12 cellular contexts compared by ENCODE assay signal in the genomic region with DNA sequence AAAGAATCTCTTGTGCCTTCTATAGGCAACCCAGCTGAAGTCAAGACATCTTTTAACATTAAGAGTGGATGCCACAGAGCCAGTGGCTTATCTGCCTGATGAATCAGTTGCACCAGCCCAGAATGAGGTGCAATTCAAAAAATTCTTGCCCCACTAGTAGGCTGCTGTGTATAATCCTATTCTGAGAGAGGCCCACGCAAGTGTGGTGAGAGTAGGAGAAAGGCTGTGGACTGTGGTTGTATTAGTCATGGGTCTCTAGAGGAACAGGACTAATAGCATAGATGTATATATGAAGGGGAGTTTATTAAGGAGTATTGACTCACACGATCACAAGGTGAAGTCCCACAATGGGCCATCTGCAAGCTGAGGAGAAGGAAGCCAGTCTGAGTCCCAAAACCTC.
DNase-seq lines count a peak whose midpoint lies in the region; ATAC-seq and TF ChIP-seq lines count a peak whose summit lies in the region.
"Had no signal": no experiment of that assay in that cellular context is flagged by ENCODE, and none has a peak within 500 bp of the region (broad histone marks: within the 10 kb centered on the region; RNA-seq: fewer than 3 reads in every experiment).

No MANE protein-coding gene starts in this region.

- no peaks in the 10 kb centered on the region for H3K27me3 ChIP-seq in A673 (replicated peaks; ENCODE audit: insufficient read depth, low read depth, low read length, poor library complexity)
- H3K27me3 ChIP-seq in aorta (ENCODE audit: control insufficient read depth in 1 of 2, insufficient read depth in 2 of 2, low read length in 1 of 2), result no peaks in the 10 kb centered on the region
- H3K27me3 ChIP-seq: right lobe of liver had no signal

- BruUV-seq in A673 (replicated peaks; lab: Mats Ljungman, UMichigan), result no TSS peak

- in situ Hi-C loops in SK-MEL-5 (cut with HindIII; ENCODE audit: low pct_unique_long_range_greater_than_20kb, low sequenced_read_pairs), result no loop called here

- POLR2A ChIA-PET in A673 (lab: Charles Lee; ENCODE audit: low non-redundant PET), result no interaction called here

- ATAC-seq in aorta (ENCODE audit: low FRiP score) (no peak), HG02763 (IDR thresholded peaks at IDR 0.05; ENCODE audit: unreplicated experiment) (no peak)
- ATAC-seq: right lobe of liver had no signal

- WGBS in aorta, 2 donors, result 95 to 100% methylated on average over 2 of the region's 2 CpGs

- CTCF ChIA-PET in A673 (lab: Charles Lee), result no interaction called here

- no peaks in the 10 kb centered on the region for H3K9me3 ChIP-seq in A673 (ENCODE audit: low read depth, low read length, poor library complexity, severe bottlenecking)
- H3K9me3 ChIP-seq in aorta (ENCODE audit: control insufficient read depth, low read length), result no peaks in the 10 kb centered on the region
- H3K9me3 ChIP-seq: right lobe of liver had no signal

- peak in 2 of 3 experiments; percentile 9 to 14 for DNase-seq in activated CD8-positive, alpha-beta memory T cell treated with anti-CD3 and anti-CD28 coated beads for 48 hours (ENCODE audit: low read depth in 2 of 3, low spot score in 2 of 3)
- DNase-seq in activated CD8-positive, alpha-beta memory T cell treated with anti-CD3 and anti-CD28 coated beads for 24 hours, result no peak
- DNase-seq in SK-MEL-5 (ENCODE audit: low read depth, low spot score), result peak; percentile 8
- peak; percentile 92 for DNase-seq in fibroblast of the aortic adventitia (ENCODE audit: low read depth)
- DNase-seq in stimulated activated CD8-positive, alpha-beta memory T cell treated with anti-CD3 and anti-CD28 coated beads, Interleukin-7, amount 100 ng/mL, for 48 hours (ENCODE audit: extremely low read depth in 1 of 2, low read depth in 1 of 2), result peak; percentile 24 to 61
- no peak for DNase-seq in A673 (ENCODE audit: low spot score)
- DNase-seq in aorta, result no peak
- DNase-seq: caudate nucleus, NCI-H510A treated with DMSO at 0.1 percent for 48 hours, right lobe of liver had no signal

- intact Hi-C loops in A673 (cut with micrococcal nuclease; ENCODE audit: unreplicated experiment) (no loop called here), aorta (cut with DNase I) (loop anchor here (10.0 kb wide), 2 partner anchors 159 to 1991 kb away; no protein-coding TSS in a partner anchor)

- no peaks in the 10 kb centered on the region for H3K4me1 ChIP-seq in A673 (ENCODE audit: insufficient read depth, low read length, poor library complexity, severe bottlenecking)
- H3K4me1 ChIP-seq in aorta (ENCODE audit: control insufficient read depth in 1 of 2, insufficient read depth in 2 of 2, low read length in 2 of 2), result peaks cover 0 to 3% of the 10 kb centered on the region in 2 donors

- H3K27ac ChIP-seq in A673 (ENCODE audit: low read depth, low read length, poor library complexity, severe bottlenecking) (no peak overlapping the region), aorta (ENCODE audit: low read depth in 1 of 2, low read length in 2 of 2) (no peak overlapping the region)
- H3K27ac ChIP-seq: epithelial cell of prostate, right lobe of liver had no signal

- TF ChIP-seq CTCF in fibroblast of the aortic adventitia (IDR thresholded peaks at IDR 0.05; ENCODE audit: insufficient read depth, low read length), result no peak
- TF ChIP-seq CTCF in A673 (conservative IDR thresholded peaks at IDR 0.05; ENCODE audit: low read depth, low read length), result no peak

- H3K4me3 ChIP-seq in fibroblast of the aortic adventitia (ENCODE audit: low read depth, low read length), result no peak overlapping the region
- no peak overlapping the region for H3K4me3 ChIP-seq in A673 (ENCODE audit: low read depth, low read length, poor library complexity, severe bottlenecking)
- no peak overlapping the region for H3K4me3 ChIP-seq in aorta (ENCODE audit: low read length in 2 of 2)
- H3K4me3 ChIP-seq: right lobe of liver had no signal

- H3K36me3 ChIP-seq in A673 (ENCODE audit: insufficient read depth, low read length, poor library complexity, severe bottlenecking) (no peaks in the 10 kb centered on the region), aorta (ENCODE audit: control insufficient read depth in 1 of 2, insufficient read depth in 2 of 2, low read length in 1 of 2) (no peaks in the 10 kb centered on the region)
- H3K36me3 ChIP-seq: right lobe of liver had no signal

Comparison
In these comparisons a context has a peak if more than half of its experiments do, and no peak if none do; other contexts are left out.
1. DNase-seq: peak in activated CD8-positive, alpha-beta memory T cell treated with anti-CD3 and anti-CD28 coated beads for 48 hours (2 of 3), SK-MEL-5 (single experiment), fibroblast of the aortic adventitia (single experiment) and stimulated activated CD8-positive, alpha-beta memory T cell treated with anti-CD3 and anti-CD28 coated beads, Interleukin-7, amount 100 ng/mL, for 48 hours (2 of 2); none in activated CD8-positive, alpha-beta memory T cell treated with anti-CD3 and anti-CD28 coated beads for 24 hours (single experiment), A673 (single experiment) and aorta (0 of 2).